Comparison of ENCODE assay signal across 13 cellular contexts in the genomic region with DNA sequence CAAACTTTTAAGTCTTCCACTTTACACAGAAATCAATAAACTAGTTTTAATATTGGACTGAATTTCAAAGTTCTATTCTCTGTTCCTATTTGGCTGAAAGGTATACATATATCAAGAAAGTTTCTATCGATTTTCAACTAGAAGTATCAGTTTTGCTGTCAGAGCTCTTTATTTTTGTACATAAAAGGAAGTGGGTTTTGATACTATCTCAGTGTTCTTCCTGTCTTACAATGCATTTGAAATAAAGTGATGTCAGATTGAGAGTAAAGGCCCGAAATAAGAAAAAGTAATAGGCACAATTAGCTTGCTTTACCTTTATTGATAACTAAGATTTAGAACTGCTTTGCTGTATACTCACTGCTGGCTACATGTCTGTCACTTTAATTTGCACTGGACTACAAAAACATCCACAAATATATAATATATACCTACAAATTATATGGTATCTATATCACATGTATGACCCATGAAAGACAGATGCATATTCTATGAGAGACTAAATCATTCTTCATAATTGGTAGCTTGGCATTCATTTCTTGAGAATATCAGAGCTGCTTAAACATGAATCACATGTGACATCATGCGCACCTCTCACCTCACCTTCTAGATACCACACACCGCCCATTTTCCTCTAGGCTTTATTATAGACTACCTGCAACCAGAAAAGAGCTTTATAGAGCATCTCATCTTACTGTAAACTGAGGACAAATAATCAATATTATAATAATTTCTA.
DNase-seq lines count a peak whose midpoint lies in the region; ATAC-seq, FAIRE-seq and TF ChIP-seq lines count a peak whose summit lies in the region.
"Had no signal": no experiment of that assay in that cellular context is flagged by ENCODE, and none has a peak within 500 bp of the region (broad histone marks: within the 10 kb centered on the region; RNA-seq: fewer than 3 reads in every experiment).

No MANE protein-coding gene starts in this region.

- H3K36me3 Mint-ChIP-seq in CD4-positive, alpha-beta T cell (ENCODE audit: low read depth): peaks cover 62% of the 10 kb centered on the region
- peaks cover 79% of the 10 kb centered on the region for H3K36me3 Mint-ChIP-seq in activated naive CD8-positive, alpha-beta T cell treated with anti-CD3 and anti-CD28 coated beads for 36 hours

- TF ChIP-seq EP300 in SK-N-SH (IDR thresholded peaks at IDR 0.05; ENCODE audit: borderline replicate concordance in 1 of 2, low read depth in 1 of 2, low read length in 1 of 2): no peak

- no peaks in the 10 kb centered on the region for H3K9me3 ChIP-seq in CD4-positive, alpha-beta T cell (ENCODE audit: control insufficient read depth, low read length)
- H3K9me3 ChIP-seq in SK-N-SH: no peaks in the 10 kb centered on the region
- H3K9me3 ChIP-seq: uterus had no signal

- no peaks in the 10 kb centered on the region for H3K27me3 ChIP-seq in CD4-positive, alpha-beta T cell (ENCODE audit: control insufficient read depth, insufficient read depth, low read length)
- H3K27me3 ChIP-seq in SK-N-SH (ENCODE audit: insufficient read depth): no peaks in the 10 kb centered on the region
- H3K27me3 ChIP-seq: uterus had no signal

- intact Hi-C loops in CD4-positive, alpha-beta T cell (cut with DNase I, micrococcal nuclease): loop anchor here in 1 of 2 experiments (5.0 to 10.0 kb wide), 2 partner anchors 33 to 60 kb away; no protein-coding TSS in a partner anchor

- ATAC-seq in CD4-positive, alpha-beta T cell (ENCODE audit: poor library complexity): peak; percentile 84
- ATAC-seq in GM18868 (IDR thresholded peaks at IDR 0.05; ENCODE audit: unreplicated experiment) (peak; percentile 60), HG03571 (IDR thresholded peaks at IDR 0.05; ENCODE audit: unreplicated experiment) (peak; percentile 68), GM19467 (IDR thresholded peaks at IDR 0.05; ENCODE audit: unreplicated experiment) (no peak)

- H3K4me1 ChIP-seq in SK-N-SH (ENCODE audit: control insufficient read depth in 1 of 2, insufficient read depth in 2 of 2, low read depth in 1 of 2, low read length in 1 of 2): peaks cover 4 to 5% of the 10 kb centered on the region in 2 experiments; a peak in 2 of 4 replicates
- H3K4me1 ChIP-seq: uterus had no signal

- POLR2A ChIA-PET in CD4-positive, alpha-beta T cell (lab: Charles Lee): interaction anchor here (0.6 to 3.6 kb wide), 12 partner anchors 9 to 822 kb away, joined by 3 to 15 read pairs (median 5); a partner anchor contains a TSS
- POLR2A ChIA-PET in SK-N-SH (lab: Yijun Ruan, JAX): no interaction called here

- no peaks in the 10 kb centered on the region for H3K9me2 ChIP-seq in SK-N-SH

- no peak for TF ChIP-seq CTCF in CD4-positive, alpha-beta T cell (IDR thresholded peaks at IDR 0.05)
- TF ChIP-seq CTCF in SK-N-SH (IDR thresholded peaks at IDR 0.05): no peak

- H3K4me1 Mint-ChIP-seq in CD4-positive, alpha-beta T cell (ENCODE audit: low read depth): peaks cover 91% of the 10 kb centered on the region
- peaks cover 79% of the 10 kb centered on the region for H3K4me1 Mint-ChIP-seq in activated naive CD8-positive, alpha-beta T cell treated with anti-CD3 and anti-CD28 coated beads for 36 hours

- peaks cover 19 to 20% of the 10 kb centered on the region in 2 experiments for H3K36me3 ChIP-seq in SK-N-SH (replicated peaks in 1 of 2; ENCODE audit: control insufficient read depth in 1 of 2, insufficient read depth in 2 of 2, low read length in 1 of 2)
- H3K36me3 ChIP-seq: uterus had no signal

- no peak for FAIRE-seq in frontal cortex (lab: Jason Lieb, UNC)

- no peaks in the 10 kb centered on the region for H3F3A ChIP-seq in SK-N-SH (replicated peaks; ENCODE audit: insufficient read depth)

- 68% methylated on average over 4 of the region's 4 CpGs for WGBS in SK-N-SH (ENCODE audit: low lambda C conversion rate)

- H3K79me2 ChIP-seq in SK-N-SH (ENCODE audit: insufficient read depth): peaks cover 13% of the 10 kb centered on the region; the same call in 1 of the 2 replicates

- no peak overlapping the region for H3K9ac ChIP-seq in SK-N-SH

- TF ChIP-seq RAD21 in SK-N-SH (IDR thresholded peaks at IDR 0.05; ENCODE audit: low read length): no peak

- no peak overlapping the region for H3K4me3 ChIP-seq in SK-N-SH (ENCODE audit: low read depth in 2 of 2, low read length in 1 of 2)
- H3K4me3 ChIP-seq: uterus had no signal

- H3K4me3 Mint-ChIP-seq in CD4-positive, alpha-beta T cell: peak overlapping the region; percentile 91
- peak overlapping the region; percentile 77 for H3K4me3 Mint-ChIP-seq in activated naive CD8-positive, alpha-beta T cell treated with anti-CD3 and anti-CD28 coated beads for 36 hours

- CTCF ChIA-PET in CD4-positive, alpha-beta T cell (lab: Charles Lee): interaction anchor here (1.5 kb wide), 2 partner anchors 11 to 58 kb away, joined by 4 to 5 read pairs; no protein-coding TSS in a partner anchor
- CTCF ChIA-PET in SK-N-SH (lab: Yijun Ruan, JAX): interaction anchor here (2.5 kb wide), 1 partner anchor 16 kb away, joined by 9 read pairs; no protein-coding TSS in a partner anchor

- no peaks in the 10 kb centered on the region for H3K27me3 Mint-ChIP-seq in CD4-positive, alpha-beta T cell
- H3K27me3 Mint-ChIP-seq in activated naive CD8-positive, alpha-beta T cell treated with anti-CD3 and anti-CD28 coated beads for 36 hours: no peaks in the 10 kb centered on the region

- DNase-seq in CD4-positive, alpha-beta T cell: no peak
- DNase-seq in activated naive CD8-positive, alpha-beta T cell treated with anti-CD3 and anti-CD28 coated beads for 36 hours: no peak
- DNase-seq in frontal cortex (ENCODE audit: low spot score in 2 of 2): no peak
- no peak for DNase-seq in SK-N-SH
- DNase-seq in NCI-H1436 (lab: John Stamatoyannopoulos, UW): no peak
- DNase-seq: DMS153, mammary epithelial cell, NCI-H1092, SIG-M5, uterus had no signal

- no peak overlapping the region for H2AFZ ChIP-seq in SK-N-SH (ENCODE audit: low read depth)

- peak overlapping the region; percentile 64 for H3K27ac ChIP-seq in CD4-positive, alpha-beta T cell (ENCODE audit: low read depth, low read length)
- 0 out of 4 replicates have a peak overlapping the region, but pooled peaks of 1 of the 2 experiments have one; percentile 1 for H3K27ac ChIP-seq in SK-N-SH (ENCODE audit: low read depth in 2 of 2, low read length in 1 of 2)
- H3K27ac ChIP-seq: uterus had no signal

- no peak overlapping the region for H3K4me2 ChIP-seq in SK-N-SH

- peak overlapping the region; percentile 97 for H3K27ac Mint-ChIP-seq in CD4-positive, alpha-beta T cell
- H3K27ac Mint-ChIP-seq in activated naive CD8-positive, alpha-beta T cell treated with anti-CD3 and anti-CD28 coated beads for 36 hours: peak overlapping the region; percentile 94

- H3K9me3 Mint-ChIP-seq in CD4-positive, alpha-beta T cell: no peaks in the 10 kb centered on the region
- H3K9me3 Mint-ChIP-seq in activated naive CD8-positive, alpha-beta T cell treated with anti-CD3 and anti-CD28 coated beads for 36 hours: peaks cover 5% of the 10 kb centered on the region

- no peaks in the 10 kb centered on the region; the same call in 1 of the 2 replicates for H4K20me1 ChIP-seq in SK-N-SH (ENCODE audit: insufficient read depth)

TF ChIP-seq in SK-N-SH, 30 proteins besides CTCF, POLR2A, EP300 and RAD21:
- no peak for TF ChIP-seq MXI1 (IDR thresholded peaks at IDR 0.05; ENCODE audit: low read depth, low read length)
- no peak for TF ChIP-seq FOSL2 (IDR thresholded peaks at IDR 0.05; ENCODE audit: borderline replicate concordance, low read depth)
- TF ChIP-seq, protein P1, sequence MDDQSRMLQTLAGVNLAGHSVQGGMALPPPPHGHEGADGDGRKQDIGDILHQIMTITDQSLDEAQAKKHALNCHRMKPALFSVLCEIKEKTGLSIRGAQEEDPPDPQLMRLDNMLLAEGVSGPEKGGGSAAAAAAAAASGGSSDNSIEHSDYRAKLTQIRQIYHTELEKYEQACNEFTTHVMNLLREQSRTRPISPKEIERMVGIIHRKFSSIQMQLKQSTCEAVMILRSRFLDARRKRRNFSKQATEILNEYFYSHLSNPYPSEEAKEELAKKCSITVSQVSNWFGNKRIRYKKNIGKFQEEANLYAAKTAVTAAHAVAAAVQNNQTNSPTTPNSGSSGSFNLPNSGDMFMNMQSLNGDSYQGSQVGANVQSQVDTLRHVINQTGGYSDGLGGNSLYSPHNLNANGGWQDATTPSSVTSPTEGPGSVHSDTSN (IDR thresholded peaks at IDR 0.05): no peak
- no peak for TF ChIP-seq NFIC (IDR thresholded peaks at IDR 0.05; ENCODE audit: borderline replicate concordance)
